Comparison of ENCODE assay signal across 10 cellular contexts in the genomic region with DNA sequence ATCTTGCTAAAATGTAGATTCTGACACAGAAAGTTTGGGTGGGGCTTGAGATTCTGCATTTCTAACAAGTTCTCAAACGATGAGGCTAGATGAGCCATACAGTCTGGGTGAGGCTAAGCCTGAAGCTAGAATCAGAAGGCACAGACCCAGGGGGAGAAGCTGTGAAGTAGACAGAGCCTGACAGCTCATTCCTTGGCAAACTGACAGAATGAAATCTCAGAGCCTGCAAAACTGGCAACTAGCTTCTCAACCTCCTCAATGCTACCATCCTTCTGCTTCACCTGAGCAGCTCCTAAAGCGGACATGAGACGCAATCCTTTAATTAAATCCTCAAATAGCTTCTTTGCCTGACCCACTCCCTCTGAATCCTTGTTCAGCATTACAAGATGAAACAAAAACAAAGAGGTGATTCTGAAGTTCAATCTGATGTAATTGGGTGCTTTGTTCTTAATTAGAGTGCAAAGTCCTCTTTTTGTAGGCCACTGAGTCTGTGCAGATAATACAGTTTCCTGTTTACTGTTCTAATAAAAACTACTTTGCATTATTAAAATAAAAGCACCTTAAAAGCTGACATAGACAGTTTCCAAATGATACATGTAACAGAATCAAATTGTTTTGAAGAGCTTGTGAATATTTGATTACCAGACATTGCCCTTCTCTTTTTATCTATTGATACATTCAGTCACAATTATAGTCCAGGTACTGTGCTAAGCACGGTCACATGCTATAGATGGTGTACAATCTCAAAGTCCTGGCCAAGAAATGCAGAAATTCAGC.
A peak's percentile ranks its signal among the peaks of the same experiment; 100 is the strongest.
DNase-seq lines count a peak whose midpoint lies in the region; ATAC-seq and TF ChIP-seq lines count a peak whose summit lies in the region.
"Had no signal": no experiment of that assay in that cellular context is flagged by ENCODE, and none has a peak within 500 bp of the region (broad histone marks: within the 10 kb centered on the region; RNA-seq: fewer than 3 reads in every experiment).

No MANE protein-coding gene starts in this region.

- CTCF ChIA-PET in CD4-positive, alpha-beta T cell (lab: Charles Lee), result no interaction called here

- no peak overlapping the region for H3K4me3 Mint-ChIP-seq in CD4-positive, alpha-beta T cell
- H3K4me3 Mint-ChIP-seq: activated CD4-positive, alpha-beta T cell treated with anti-CD3 and anti-CD28 coated beads, Interleukin-2, amount 10 ng/mL, durations not matched to agents 7 days and 5 days; stimulated activated naive CD8-positive, alpha-beta T cell treated with anti-CD3 and anti-CD28 coated beads, Interleukin-15, Interleukin-2, amounts not matched to agents 100 ng/mL and 50 ng/mL, for 24 hours had no signal

- no peak overlapping the region for H4K8ac ChIP-seq in mesendoderm (ENCODE audit: low read depth, low read length)

- no peak overlapping the region for H3K4me3 ChIP-seq in mesendoderm (ENCODE audit: low read length)

- H2BK5ac ChIP-seq in mesendoderm (ENCODE audit: low read length), result no peak overlapping the region

- no peaks in the 10 kb centered on the region for H3K4me1 Mint-ChIP-seq in CD4-positive, alpha-beta T cell (ENCODE audit: low read depth)
- H3K4me1 Mint-ChIP-seq: activated CD4-positive, alpha-beta T cell treated with anti-CD3 and anti-CD28 coated beads, Interleukin-2, amount 10 ng/mL, durations not matched to agents 7 days and 5 days had no signal

- intact Hi-C loops in CD4-positive, alpha-beta T cell (cut with DNase I, micrococcal nuclease), result no loop called here

- no peak overlapping the region for H3K27ac Mint-ChIP-seq in CD4-positive, alpha-beta T cell
- H3K27ac Mint-ChIP-seq: activated CD4-positive, alpha-beta T cell treated with anti-CD3 and anti-CD28 coated beads, Interleukin-2, amount 10 ng/mL, durations not matched to agents 7 days and 5 days; stimulated activated naive CD8-positive, alpha-beta T cell treated with anti-CD3 and anti-CD28 coated beads, Interleukin-15, Interleukin-2, amounts not matched to agents 100 ng/mL and 50 ng/mL, for 24 hours had no signal

- no peaks in the 10 kb centered on the region for H3K79me2 ChIP-seq in mesendoderm (ENCODE audit: control insufficient read depth, insufficient read depth, low read length)

- no CpG with 5 or more reads among the region's 4 CpGs for WGBS in mesendoderm (ENCODE audit: extremely low coverage, insufficient coverage, low lambda C conversion rate)

- no peak overlapping the region for H2BK15ac ChIP-seq in mesendoderm (replicated peaks; ENCODE audit: low read depth)

- H2BK120ac ChIP-seq in mesendoderm (ENCODE audit: low read depth, low read length), result no peak overlapping the region

- H3K4me2 ChIP-seq in mesendoderm (ENCODE audit: low read length), result no peak overlapping the region

- DNase-seq in HPDE6-E6E7 (ENCODE audit: extremely low spot score) (peak; percentile 35), foreskin melanocyte (peak; percentile 32), stromal cell of bone marrow (ENCODE audit: low read depth) (peak; percentile 77), mesendoderm (no peak), MV-4-11 (lab: John Stamatoyannopoulos, UW) (no peak)
- no peak for DNase-seq in CD4-positive, alpha-beta T cell
- DNase-seq: activated CD4-positive, alpha-beta T cell treated with anti-CD3 and anti-CD28 coated beads, Interleukin-2, amount 10 ng/mL, durations not matched to agents 7 days and 5 days had no signal

- H3K27me3 ChIP-seq in mesendoderm (ENCODE audit: insufficient read depth, low read length, poor library complexity), result no peaks in the 10 kb centered on the region
- no peaks in the 10 kb centered on the region for H3K27me3 ChIP-seq in CD4-positive, alpha-beta T cell (ENCODE audit: control insufficient read depth, insufficient read depth, low read length)

- no peak overlapping the region for H3K9ac ChIP-seq in mesendoderm (ENCODE audit: low read length)

- TF ChIP-seq CTCF in VCaP (conservative IDR thresholded peaks at IDR 0.05), result no peak
- no peak for TF ChIP-seq CTCF in CD4-positive, alpha-beta T cell (IDR thresholded peaks at IDR 0.05)

- H3K27ac ChIP-seq in VCaP, result peak overlapping the region; percentile 89
- H3K27ac ChIP-seq in mesendoderm (ENCODE audit: low read depth, low read length), result no peak overlapping the region
- no peak overlapping the region for H3K27ac ChIP-seq in CD4-positive, alpha-beta T cell (ENCODE audit: low read depth, low read length)

- no peak overlapping the region for H2AK5ac ChIP-seq in mesendoderm (ENCODE audit: low read length)

- H3K79me1 ChIP-seq in mesendoderm (ENCODE audit: low read length), result no peaks in the 10 kb centered on the region

- no peak for ATAC-seq in CD4-positive, alpha-beta T cell (ENCODE audit: poor library complexity)
- ATAC-seq: sciatic nerve had no signal

- no peaks in the 10 kb centered on the region for H3K36me3 Mint-ChIP-seq in CD4-positive, alpha-beta T cell (ENCODE audit: low read depth)

- H3K9me3 ChIP-seq in CD4-positive, alpha-beta T cell (ENCODE audit: control insufficient read depth, low read length), result no peaks in the 10 kb centered on the region

- no peaks in the 10 kb centered on the region for H3K27me3 Mint-ChIP-seq in CD4-positive, alpha-beta T cell
- H3K27me3 Mint-ChIP-seq: activated CD4-positive, alpha-beta T cell treated with anti-CD3 and anti-CD28 coated beads, Interleukin-2, amount 10 ng/mL, durations not matched to agents 7 days and 5 days; stimulated activated naive CD8-positive, alpha-beta T cell treated with anti-CD3 and anti-CD28 coated beads, Interleukin-15, Interleukin-2, amounts not matched to agents 100 ng/mL and 50 ng/mL, for 24 hours had no signal

- H3K56ac ChIP-seq in mesendoderm (ENCODE audit: low read length), result no peak overlapping the region

- H3K36me3 ChIP-seq in mesendoderm (ENCODE audit: control insufficient read depth, insufficient read depth, low read length), result no peaks in the 10 kb centered on the region

- POLR2A ChIA-PET in CD4-positive, alpha-beta T cell (lab: Charles Lee), result no interaction called here

- peaks cover 10% of the 10 kb centered on the region for H3K9me3 Mint-ChIP-seq in CD4-positive, alpha-beta T cell

- no peak overlapping the region for H4K5ac ChIP-seq in mesendoderm (ENCODE audit: low read length)

- no peak overlapping the region for H3K4ac ChIP-seq in mesendoderm (ENCODE audit: low read depth, low read length)

- no peaks in the 10 kb centered on the region for H3K4me1 ChIP-seq in mesendoderm (ENCODE audit: control insufficient read depth, low read depth, low read length)

- no peak overlapping the region for H3K18ac ChIP-seq in mesendoderm (ENCODE audit: low read length)

- H3K23ac ChIP-seq in mesendoderm (ENCODE audit: low read length), result no peak overlapping the region

Comparison
In these comparisons a context has a peak if more than half of its experiments do, and no peak if none do; other contexts are left out.
1. DNase-seq: peak in HPDE6-E6E7 (single experiment), foreskin melanocyte (single experiment) and stromal cell of bone marrow (single experiment); none in mesendoderm (single experiment), MV-4-11 (single experiment) and CD4-positive, alpha-beta T cell (0 of 10).